In genomic region chr7:16916733-16917132, GRCh38 we compare ENCODE assay signal across 1 cellular context.
TF ChIP-seq lines count a peak whose summit lies in the region.

No MANE protein-coding gene starts in this region.

TF ChIP-seq in HCT116, 20 proteins besides CTCF, POLR2A, EP300 and RAD21 (continued from another document):
- no peak for TF ChIP-seq SIN3A (IDR thresholded peaks at IDR 0.05; ENCODE audit: low read depth)
